In genomic region chr1:79773385-79773784, GRCh38 we compare ENCODE assay signal across 3 cellular contexts.
TF ChIP-seq lines count a peak whose summit lies in the region.

No MANE protein-coding gene starts in this region.

TF ChIP-seq in A549, 52 proteins besides CTCF, POLR2A, EP300 and RAD21:
- TF ChIP-seq RNF2 (IDR thresholded peaks at IDR 0.05; ENCODE audit: borderline replicate concordance, low read depth) (no peak), MAFK (IDR thresholded peaks at IDR 0.05; ENCODE audit: partially characterized antibody) (peak; percentile 91)

TF ChIP-seq in IMR-90, 13 proteins besides CTCF, POLR2A, EP300 and RAD21:
- TF ChIP-seq RFX5 (IDR thresholded peaks at IDR 0.05; ENCODE audit: low read depth, low read length): no peak
- peak; percentile 99 for TF ChIP-seq MAFK (IDR thresholded peaks at IDR 0.05; ENCODE audit: low read depth, low read length)

TF ChIP-seq in H1, 55 proteins besides CTCF, POLR2A, EP300 and RAD21:
- TF ChIP-seq MAX (IDR thresholded peaks at IDR 0.05) (no peak), KDM5A (IDR thresholded peaks at IDR 0.05; ENCODE audit: low read length) (no peak), MAFK (IDR thresholded peaks at IDR 0.05; ENCODE audit: low read depth, low read length) (peak; percentile 94)
